ENCODE assay signal across 8 cellular contexts in the genomic region with DNA sequence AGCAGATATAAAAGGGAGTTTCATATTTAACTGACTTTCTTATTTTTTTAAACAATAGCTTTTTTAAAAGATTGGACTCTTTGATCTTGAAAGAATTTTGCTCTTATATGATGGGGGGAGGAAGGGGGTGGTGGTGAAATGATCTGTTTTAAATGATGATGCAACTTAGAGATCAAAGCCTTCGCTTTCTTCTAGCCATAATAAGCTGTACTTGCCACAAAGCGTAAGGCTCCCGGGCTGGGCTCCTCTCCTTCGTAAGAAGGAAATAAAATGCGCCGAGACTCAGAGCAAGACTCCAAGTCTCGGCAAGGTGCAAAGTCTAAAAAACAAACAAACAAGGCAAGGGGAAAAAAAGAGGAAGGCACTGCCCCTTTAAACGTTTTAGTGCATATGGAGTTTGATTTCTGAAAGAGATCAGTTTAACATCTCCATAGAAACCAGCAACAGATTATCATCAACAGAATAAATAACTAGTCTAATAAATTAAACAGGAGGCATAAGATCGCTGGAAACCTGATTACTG. TPM values are rescaled to one million over a fixed set of nuclear protein-coding genes. Genes with fewer than 3 reads are reported as not detected.
DNase-seq lines count a peak whose midpoint lies in the region; ATAC-seq and TF ChIP-seq lines count a peak whose summit lies in the region.

No MANE protein-coding gene starts in this region.

- no peak overlapping the region for H3K23ac ChIP-seq in H9 (ENCODE audit: insufficient read length, low read depth, low read length)

- DNase-seq in AG10803 (ENCODE audit: low read depth) (peak; percentile 13), H9 (no peak), mucosa of descending colon (peak; percentile 70 to 82 (median 81)), NCI-H146 treated with DMSO at 0.1 percent for 48 hours (lab: John Stamatoyannopoulos, UW; ENCODE audit: unreplicated experiment) (no peak)
- DNase-seq in activated naive CD8-positive, alpha-beta T cell treated with anti-CD3 and anti-CD28 coated beads, Interleukin-2, amount 50 U/mL, for 24 hours = no peak
- DNase-seq in stimulated activated CD8-positive, alpha-beta memory T cell treated with anti-CD3 and anti-CD28 coated beads, Interleukin-4, amount 100 ng/mL, for 48 hours = no peak
- DNase-seq in activated naive CD4-positive, alpha-beta T cell (lab: John Stamatoyannopoulos, UW) = no peak

- no peak overlapping the region for H2BK12ac ChIP-seq in H9 (ENCODE audit: insufficient read length, low read depth, low read length)

- H3T11ph ChIP-seq in H9 (ENCODE audit: low read length) = no peak overlapping the region

- H3K4me3 ChIP-seq in AG10803 (ENCODE audit: low read length) (no peak overlapping the region), mucosa of descending colon (no peak overlapping the region)

- H2BK120ac ChIP-seq in H9 (ENCODE audit: low read depth, low read length, poor library complexity, severe bottlenecking) = no peak overlapping the region

- H3K36me3 Mint-ChIP-seq in H9 (ENCODE audit: insufficient read depth in 1 of 3, low read depth in 3 of 3) = no peaks in the 10 kb centered on the region
- H3K36me3 Mint-ChIP-seq in activated naive CD8-positive, alpha-beta T cell treated with anti-CD3 and anti-CD28 coated beads, Interleukin-2, amount 50 U/mL, for 24 hours (ENCODE audit: low read depth) = no peaks in the 10 kb centered on the region

- no peak overlapping the region for H2BK5ac ChIP-seq in H9 (ENCODE audit: insufficient read length, low read length)

- H4K8ac ChIP-seq in H9 (replicated peaks; ENCODE audit: insufficient read length, low read depth, low read length) = no peak overlapping the region

- intact Hi-C loops in mucosa of descending colon (cut with DNase I, micrococcal nuclease) = loop anchor here in 1 of 2 donors (10.0 kb wide), 1 partner anchor 98 kb away; no protein-coding TSS in a partner anchor

- H3K9me3 ChIP-seq in H9 (ENCODE audit: control insufficient read depth, low read depth, low read length) (no peaks in the 10 kb centered on the region), mucosa of descending colon (no peaks in the 10 kb centered on the region)

- H3K79me2 ChIP-seq in H9 (ENCODE audit: insufficient read depth, low read length) = no peaks in the 10 kb centered on the region

- H3K9me3 Mint-ChIP-seq in H9 = no peaks in the 10 kb centered on the region; a peak in 1 of 5 replicates
- no peaks in the 10 kb centered on the region for H3K9me3 Mint-ChIP-seq in activated naive CD8-positive, alpha-beta T cell treated with anti-CD3 and anti-CD28 coated beads, Interleukin-2, amount 50 U/mL, for 24 hours

- no peak for TF ChIP-seq CTCF in AG10803 (conservative IDR thresholded peaks at IDR 0.05; ENCODE audit: low read length)
- TF ChIP-seq CTCF in H9 (conservative IDR thresholded peaks at IDR 0.05) = no peak
- no peak for TF ChIP-seq CTCF in mucosa of descending colon (IDR thresholded peaks at IDR 0.05)

- H4K20me1 ChIP-seq in H9 (ENCODE audit: control insufficient read depth, insufficient read depth, insufficient read length) = no peaks in the 10 kb centered on the region

- H2BK20ac ChIP-seq in H9 (ENCODE audit: low read depth, low read length, poor library complexity, severe bottlenecking) = no peak overlapping the region

- H3K27ac Mint-ChIP-seq in H9 = no peak overlapping the region; a peak in 1 of 7 replicates
- H3K27ac Mint-ChIP-seq in activated naive CD8-positive, alpha-beta T cell treated with anti-CD3 and anti-CD28 coated beads, Interleukin-2, amount 50 U/mL, for 24 hours = no peak overlapping the region

- no peaks in the 10 kb centered on the region for H3K36me3 ChIP-seq in mucosa of descending colon (ENCODE audit: low read depth)

- H2BK15ac ChIP-seq in H9 (ENCODE audit: low read depth, low read length) = no peak overlapping the region

- no peak overlapping the region for H2AFZ ChIP-seq in H9 (ENCODE audit: low read length)

- no CpG with 5 or more reads among the region's 9 CpGs for WGBS in H9 (ENCODE audit: extremely low coverage, insufficient read length, low lambda C conversion rate)

- H2AK5ac ChIP-seq in H9 (ENCODE audit: insufficient read length, low read length) = no peak overlapping the region

- H3K9ac ChIP-seq in H9 (ENCODE audit: extremely low read depth, insufficient read length, low read length) = no peak overlapping the region

- no peak overlapping the region for H3K56ac ChIP-seq in H9 (ENCODE audit: insufficient read length, low read depth, low read length)

- no peaks in the 10 kb centered on the region for H3K4me1 ChIP-seq in H9 (ENCODE audit: insufficient read depth, low read length)
- H3K4me1 ChIP-seq in mucosa of descending colon (ENCODE audit: low read depth) = peaks cover 17% of the 10 kb centered on the region

- no peak overlapping the region for H3K27ac ChIP-seq in H9 (ENCODE audit: insufficient read length, low read depth, low read length)

- H3K4me3 Mint-ChIP-seq in H9 = peak overlapping the region; percentile 70 to 88
- peak overlapping the region; percentile 28 for H3K4me3 Mint-ChIP-seq in activated naive CD8-positive, alpha-beta T cell treated with anti-CD3 and anti-CD28 coated beads, Interleukin-2, amount 50 U/mL, for 24 hours

- peaks cover 25% of the 10 kb centered on the region for H3K23me2 ChIP-seq in H9 (ENCODE audit: insufficient read length, low read depth, low read length, poor library complexity, severe bottlenecking)

- peaks cover 13 to 30% of the 10 kb centered on the region in 2 experiments for H3K4me1 Mint-ChIP-seq in H9
- H3K4me1 Mint-ChIP-seq in activated naive CD8-positive, alpha-beta T cell treated with anti-CD3 and anti-CD28 coated beads, Interleukin-2, amount 50 U/mL, for 24 hours = peaks cover 11% of the 10 kb centered on the region

- peaks cover 49% of the 10 kb centered on the region for H3K27me3 Mint-ChIP-seq in H9 (ENCODE audit: low read depth)
- peaks cover 43% of the 10 kb centered on the region for H3K27me3 Mint-ChIP-seq in activated naive CD8-positive, alpha-beta T cell treated with anti-CD3 and anti-CD28 coated beads, Interleukin-2, amount 50 U/mL, for 24 hours

- H3K18ac ChIP-seq in H9 (ENCODE audit: insufficient read length, low read depth, low read length) = no peak overlapping the region

- no peak overlapping the region for H4K5ac ChIP-seq in H9 (ENCODE audit: insufficient read length, low read depth, low read length)

- no peak overlapping the region for H3K14ac ChIP-seq in H9 (ENCODE audit: insufficient read depth, low read length)

- ATAC-seq in activated naive CD8-positive, alpha-beta T cell treated with anti-CD3 and anti-CD28 coated beads, Interleukin-2, amount 50 U/mL, for 24 hours = no peak
- peak; percentile 58 for ATAC-seq in mucosa of descending colon
- ATAC-seq in HG03108 (IDR thresholded peaks at IDR 0.05; ENCODE audit: unreplicated experiment) = no peak

- peaks cover 14% of the 10 kb centered on the region; the same call in 1 of the 2 replicates for H3K27me3 ChIP-seq in H9 (ENCODE audit: insufficient read depth, low read length)

- no peak overlapping the region for H4K91ac ChIP-seq in H9 (ENCODE audit: insufficient read length, low read depth, low read length)

- no peaks in the 10 kb centered on the region for H3K79me1 ChIP-seq in H9 (ENCODE audit: insufficient read depth, low read depth, low read length, poor library complexity, severe bottlenecking)

- peak overlapping the region; percentile 58 for H3K4me2 ChIP-seq in H9 (ENCODE audit: insufficient read depth, insufficient read length, low read length)

- H3K4ac ChIP-seq in H9 (ENCODE audit: low read depth, low read length) = no peak overlapping the region

RNA-seq across cellular contexts. Expression of gene CASZ1, which starts 3.3 kb away (rescaled TPM):
- total RNA-seq in H9 (2021) = 2.3 and 3.9 TPM in 2 replicates
- 100 to 1,000 TPM in 1 of 3 donors, 10 to 100 TPM in 2; 66.5 to 110 (median 84.5) TPM for total RNA-seq in mucosa of descending colon

Comparison
In these comparisons a context has a peak if more than half of its experiments do, and no peak if none do; other contexts are left out.
1. DNase-seq: peak in AG10803 (single experiment) and mucosa of descending colon (3 of 3); none in H9 (single experiment), activated naive CD8-positive, alpha-beta T cell treated with anti-CD3 and anti-CD28 coated beads, Interleukin-2, amount 50 U/mL, for 24 hours (single experiment), stimulated activated CD8-positive, alpha-beta memory T cell treated with anti-CD3 and anti-CD28 coated beads, Interleukin-4, amount 100 ng/mL, for 48 hours (single experiment), activated naive CD4-positive, alpha-beta T cell (0 of 4) and NCI-H146 treated with DMSO at 0.1 percent for 48 hours (single experiment).
2. RNA of gene CASZ1, which starts 3.3 kb away (total RNA-seq): 66.5 to 110 TPM in mucosa of descending colon; 2.3 to 3.9 TPM in H9; every median in the first group is over 10 times any median in the second.